In the genomic region with DNA sequence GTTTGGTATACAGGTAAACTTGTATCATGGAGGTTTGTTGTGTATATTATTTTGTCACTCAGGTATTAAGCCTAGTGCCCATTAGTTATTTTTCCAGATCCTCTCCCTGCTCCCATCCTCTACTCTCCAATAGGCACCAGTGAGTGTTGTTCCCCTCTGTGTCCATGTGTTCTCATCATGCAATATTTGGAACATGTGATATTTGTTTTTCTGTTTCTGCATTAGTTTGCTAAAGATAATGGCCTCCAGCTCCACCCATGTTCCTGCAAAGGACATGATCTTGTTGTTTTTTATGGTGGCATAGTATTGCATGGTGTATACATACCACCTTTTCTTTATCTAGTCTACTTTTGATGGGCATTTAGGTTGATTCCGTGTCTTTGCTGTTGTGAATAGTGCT, we compare ENCODE assay signal across 1 cellular context.
TF ChIP-seq lines count a peak whose summit lies in the region.

No MANE protein-coding gene starts in this region.

TF ChIP-seq in GM12878, 131 proteins besides CTCF, POLR2A, EP300 and RAD21 (continued from another document):
- no peak for TF ChIP-seq REST (IDR thresholded peaks at IDR 0.05; ENCODE audit: low read depth, low read length)
- no peak for TF ChIP-seq CEBPB (IDR thresholded peaks at IDR 0.05; ENCODE audit: borderline replicate concordance in 1 of 2, low read depth in 2 of 2, low read length in 2 of 2)
- TF ChIP-seq YY1 (IDR thresholded peaks at IDR 0.05; ENCODE audit: low read depth, low read length): no peak
- TF ChIP-seq RCOR1 (conservative IDR thresholded peaks at IDR 0.05; ENCODE audit: low read depth, low read length): no peak
- TF ChIP-seq SMARCA5 (IDR thresholded peaks at IDR 0.05): no peak
- no peak for TF ChIP-seq CHD1 (IDR thresholded peaks at IDR 0.05; ENCODE audit: low read depth, low read length)
- TF ChIP-seq ESRRA (IDR thresholded peaks at IDR 0.05; ENCODE audit: low read length): no peak
- no peak for TF ChIP-seq CEBPZ (IDR thresholded peaks at IDR 0.05; ENCODE audit: low read depth, low read length)
- TF ChIP-seq NKRF (conservative IDR thresholded peaks at IDR 0.05): no peak
- TF ChIP-seq CREM (IDR thresholded peaks at IDR 0.05; ENCODE audit: low read depth): no peak
- no peak for TF ChIP-seq ZNF274 (IDR thresholded peaks at IDR 0.05; ENCODE audit: insufficient read depth, insufficient read length)
- no peak for TF ChIP-seq HCFC1 (IDR thresholded peaks at IDR 0.05; ENCODE audit: low read length)
